In genomic region chr17:19031729-19032128, GRCh38 we compare ENCODE assay signal across 8 cellular contexts. TPM values are rescaled to one million over a fixed set of nuclear protein-coding genes. Genes with fewer than 3 reads are reported as not detected.
DNase-seq lines count a peak whose midpoint lies in the region; ATAC-seq and TF ChIP-seq lines count a peak whose summit lies in the region.
"Not testable (repeated sequence)": the region's sequence is repeated elsewhere in the genome, so short reads cannot be mapped to it uniquely, and the experiment has no call there.

No MANE protein-coding gene starts in this region.

- H3K27ac ChIP-seq in OCI-LY1 (ENCODE audit: low read depth, low read length, poor library complexity, severe bottlenecking); breast epithelium: not testable (repeated sequence)
- H3K27ac ChIP-seq in heart right ventricle = peak overlapping the region in 2 of 10 donors; percentile 41 to 53

- H3K79me2 ChIP-seq in OCI-LY1 (ENCODE audit: insufficient read depth, low read length) = not testable (repeated sequence)

- H3F3A ChIP-seq in OCI-LY1 (ENCODE audit: insufficient read depth, low read length) = not testable (repeated sequence)

- not testable (repeated sequence) for H3K27ac Mint-ChIP-seq in CD14-positive monocyte

- not testable (repeated sequence) for H2AFZ ChIP-seq in OCI-LY1 (ENCODE audit: low read length)

- WGBS in heart right ventricle, 2 donors = no CpG with 5 or more reads among the region's 4 CpGs

- TF ChIP-seq CTCF in CD14-positive monocyte (IDR thresholded peaks at IDR 0.05) = peak; percentile 38
- peak; percentile 5; the same call in 1 of the 2 replicates for TF ChIP-seq CTCF in OCI-LY1 (IDR thresholded peaks at IDR 0.05; ENCODE audit: low read length)
- not testable (repeated sequence) for TF ChIP-seq CTCF in breast epithelium (IDR thresholded peaks at IDR 0.05); omental fat pad (IDR thresholded peaks at IDR 0.05)
- peak in 8 of 9 donors; percentile 22 to 52 (median 43) for TF ChIP-seq CTCF in heart right ventricle (IDR thresholded peaks at IDR 0.05)

- H3K4me1 Mint-ChIP-seq in CD14-positive monocyte = not testable (repeated sequence)

- not testable (repeated sequence) for H3K4me2 ChIP-seq in OCI-LY1 (ENCODE audit: low read length)

- H4K20me1 ChIP-seq in OCI-LY1 (ENCODE audit: insufficient read depth, low read length) = not testable (repeated sequence)

- not testable (repeated sequence) for H3K9ac ChIP-seq in OCI-LY1 (ENCODE audit: low read length)

- ATAC-seq in GM19463 (IDR thresholded peaks at IDR 0.05; ENCODE audit: unreplicated experiment) (peak; percentile 46), heart right ventricle (peak; percentile 74 to 92 (median 86)), omental fat pad (ENCODE audit: low FRiP score) (peak; percentile 64)

- not testable (repeated sequence) for H3K4me3 ChIP-seq in OCI-LY1 (ENCODE audit: low read depth, low read length, poor library complexity, severe bottlenecking); breast epithelium; heart right ventricle

- not testable (repeated sequence) for H3K4me3 Mint-ChIP-seq in CD14-positive monocyte

- not testable (repeated sequence) for H3K27me3 Mint-ChIP-seq in CD14-positive monocyte (ENCODE audit: low read depth in 3 of 3)

- H3K9me2 ChIP-seq in OCI-LY1 (ENCODE audit: low read depth, low read length) = not testable (repeated sequence)

- H3K36me3 Mint-ChIP-seq in CD14-positive monocyte = not testable (repeated sequence)

- intact Hi-C loops in CD14-positive monocyte (cut with micrococcal nuclease); breast epithelium (cut with DNase I; ENCODE audit: low total_unique reads); heart right ventricle (cut with DNase I): not testable (repeated sequence)

- not testable (repeated sequence) for H3K9me3 ChIP-seq in OCI-LY1 (ENCODE audit: low read length); breast epithelium; heart right ventricle

- not testable (repeated sequence) for H3K4me1 ChIP-seq in OCI-LY1 (ENCODE audit: insufficient read depth, low read length, severe bottlenecking); breast epithelium; heart right ventricle

- DNase-seq in CD14-positive monocyte (ENCODE audit: low spot score) (peak; percentile 48), breast epithelium (ENCODE audit: low spot score in 2 of 2) (peak; percentile 44 to 61), heart right ventricle (peak; percentile 58 to 72), omental fat pad (ENCODE audit: low spot score) (peak; percentile 39)
- peak; percentile 64 for DNase-seq in activated CD8-positive, alpha-beta memory T cell treated with anti-CD3 and anti-CD28 coated beads, Interleukin-2, amount 50 U/mL, for 4 hours
- DNase-seq in stimulated activated CD8-positive, alpha-beta memory T cell treated with anti-CD3 and anti-CD28 coated beads, Interleukin-2, amount 100 ng/mL, for 48 hours (ENCODE audit: low read depth in 2 of 2) = peak; percentile 38 to 46

- H3K36me3 ChIP-seq in OCI-LY1 (ENCODE audit: insufficient read depth, low read length); breast epithelium; heart right ventricle: not testable (repeated sequence)

- not testable (repeated sequence) for H3K27me3 ChIP-seq in OCI-LY1 (ENCODE audit: insufficient read depth, low read length); breast epithelium; heart right ventricle

- H3K9me3 Mint-ChIP-seq in CD14-positive monocyte = not testable (repeated sequence)

- TF ChIP-seq POLR2A in breast epithelium (IDR thresholded peaks at IDR 0.05) = not testable (repeated sequence)

RNA-seq across cellular contexts. Expression of gene GRAP, which starts 15.0 kb away (rescaled TPM):
- polyA plus RNA-seq in CD14-positive monocyte = 1 to 10 TPM; 3.9 to 4.5 TPM
- total RNA-seq in breast epithelium = 1 to 10 TPM; 1.8 to 9.8 (median 2.2) TPM
- total RNA-seq in heart right ventricle = 1 to 10 TPM in 9 of 10 donors, under 1 TPM in 1; 0.99 to 3.6 (median 2.2) TPM
- 1 to 10 TPM; 2.6 to 3.7 TPM for polyA plus RNA-seq in heart right ventricle
- total RNA-seq in omental fat pad = 10 to 100 TPM in 1 of 4 donors, 1 to 10 TPM in 3; 2.6 to 13.2 (median 6.8) TPM

RNA-seq across cellular contexts. Expression of gene FAM83G, which starts 27.2 kb away (rescaled TPM):
- polyA plus RNA-seq in CD14-positive monocyte (under 1 TPM; 0.04 to 0.08 TPM), heart right ventricle (1 to 10 TPM; 1.1 to 5.5 TPM)
- total RNA-seq in breast epithelium (10 to 100 TPM in 1 of 3 donors, 1 to 10 TPM in 2; 1.8 to 11.0 (median 7.2) TPM), heart right ventricle (1 to 10 TPM in 9 of 10 donors, under 1 TPM in 1; 0.96 to 4.0 (median 1.7) TPM), omental fat pad (10 to 100 TPM in 3 of 4 donors, under 1 TPM in 1; 0.95 to 19.9 (median 14.3) TPM)
